ENCODE assay signal across 1 cellular context in the genomic region with DNA sequence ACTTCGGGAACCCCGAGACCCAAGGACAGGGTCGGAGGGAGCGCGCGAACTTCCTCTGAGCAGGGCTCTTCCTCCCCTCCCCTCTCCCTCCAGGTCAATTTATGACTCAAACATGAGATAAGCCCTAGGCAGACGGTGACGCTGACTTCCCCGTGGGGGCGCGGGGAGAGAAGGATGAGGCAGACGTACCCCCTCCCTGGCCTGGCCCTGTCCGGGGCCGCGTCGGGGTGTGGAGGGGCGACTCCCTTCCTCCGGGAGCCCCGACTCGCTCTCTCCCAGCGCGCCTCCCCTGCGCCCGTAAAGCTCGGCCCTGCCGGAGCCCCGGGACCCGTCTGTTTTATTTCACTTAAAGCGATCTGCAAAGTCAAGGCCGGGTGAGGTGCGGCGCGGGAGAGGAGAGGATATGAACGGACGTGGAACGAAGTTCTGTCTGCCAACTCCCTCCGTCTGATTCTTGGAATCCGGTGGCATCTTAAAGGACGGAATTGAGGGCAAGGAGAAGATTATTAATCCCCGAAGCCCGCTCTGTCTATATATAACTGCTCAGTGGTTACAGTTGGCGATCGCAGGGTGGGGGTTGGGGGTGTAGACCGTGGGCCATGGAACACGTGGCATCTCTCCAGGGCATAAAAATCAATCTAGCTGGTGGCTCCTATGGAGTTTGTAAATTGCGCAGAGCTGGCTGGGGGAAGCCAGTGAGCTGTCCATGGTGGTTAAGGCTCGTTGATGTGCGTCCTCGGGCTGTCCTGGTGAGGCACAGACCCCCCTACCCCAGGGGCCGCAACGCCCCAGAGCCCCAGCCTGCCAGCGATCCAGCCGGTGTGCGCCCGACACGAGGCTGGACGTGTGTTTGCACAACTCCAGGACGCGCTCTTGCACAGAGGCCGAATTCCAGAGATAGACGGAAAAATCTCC.
TF ChIP-seq lines count a peak whose summit lies in the region.

No MANE protein-coding gene starts in this region.

TF ChIP-seq in K562, 482 proteins besides CTCF, POLR2A, EP300 and RAD21 (continued from another document and continues in another):
- TF ChIP-seq NEUROD1 (IDR thresholded peaks at IDR 0.05; ENCODE audit: borderline replicate concordance, low read depth, low read length, partially characterized antibody) (peak; percentile 36), GABPA (tag; conservative IDR thresholded peaks at IDR 0.05; ENCODE audit: low read depth) (no peak), MCM2 (IDR thresholded peaks at IDR 0.05; ENCODE audit: low read depth) (no peak), MIER1 (IDR thresholded peaks at IDR 0.05; ENCODE audit: low read depth) (peak; percentile 86), NCOA4 (IDR thresholded peaks at IDR 0.05; ENCODE audit: partially characterized antibody) (no peak), PHTF2 (CRISPR knock-in tag; IDR thresholded peaks at IDR 0.05) (no peak), BRCA1 (IDR thresholded peaks at IDR 0.05) (no peak), BRCA1 (CRISPR knock-in tag; IDR thresholded peaks at IDR 0.05) (no peak), ZFPM2 (CRISPR knock-in tag; IDR thresholded peaks at IDR 0.05) (no peak), ZNF124 (CRISPR knock-in tag; IDR thresholded peaks at IDR 0.05) (no peak), IFI16 (CRISPR knock-in tag; IDR thresholded peaks at IDR 0.05) (no peak), CBFA2T3 (IDR thresholded peaks at IDR 0.05) (no peak), NFIX (CRISPR knock-in tag; IDR thresholded peaks at IDR 0.05; ENCODE audit: low read depth) (no peak), NR2C2 (CRISPR knock-in tag; IDR thresholded peaks at IDR 0.05) (no peak), NR2C2 (tag; IDR thresholded peaks at IDR 0.05) (peak; percentile 25; the same call in 1 of the 2 replicates), ZBTB7A (IDR thresholded peaks at IDR 0.05; ENCODE audit: borderline replicate concordance, control insufficient read depth, low read depth, low read length) (peak; percentile 55; the same call in 1 of the 2 replicates), MAZ (CRISPR knock-in tag; conservative IDR thresholded peaks at IDR 0.05 in 1 of 2, IDR thresholded peaks at IDR 0.05 in 1 of 2) (peak; percentile 69 to 74), NFYB (IDR thresholded peaks at IDR 0.05; ENCODE audit: extremely low read depth, insufficient read length) (no peak), TCF7L2 (IDR thresholded peaks at IDR 0.05; ENCODE audit: low read depth, low read length) (no peak), RNF2 (IDR thresholded peaks at IDR 0.05) (no peak), ZNF644 (tag; IDR thresholded peaks at IDR 0.05; ENCODE audit: low read depth) (no peak), POLR2H (tag; IDR thresholded peaks at IDR 0.05; ENCODE audit: low read depth) (no peak), SETDB1 (IDR thresholded peaks at IDR 0.05; ENCODE audit: low read length) (no peak), CSDE1 (IDR thresholded peaks at IDR 0.05) (no peak), CXXC5 (CRISPR knock-in tag; IDR thresholded peaks at IDR 0.05) (peak; percentile 21; the same call in 1 of the 2 replicates), BCOR (IDR thresholded peaks at IDR 0.05) (peak; percentile 7; the same call in 1 of the 2 replicates), RBM22 (IDR thresholded peaks at IDR 0.05; ENCODE audit: low read depth, low read length, poor library complexity, severe bottlenecking) (no peak), ZNF121 (CRISPR knock-in tag; conservative IDR thresholded peaks at IDR 0.05) (no peak), HMGN3 (IDR thresholded peaks at IDR 0.05; ENCODE audit: borderline replicate concordance, extremely low read depth, insufficient read length, low read depth, low read length) (peak; percentile 67), FOXA3 (CRISPR knock-in tag; conservative IDR thresholded peaks at IDR 0.05 in 1 of 2, IDR thresholded peaks at IDR 0.05 in 1 of 2) (no peak), MEIS2 (IDR thresholded peaks at IDR 0.05; ENCODE audit: partially characterized antibody) (peak; percentile 64), BRD9 (IDR thresholded peaks at IDR 0.05; ENCODE audit: low read depth, partially characterized antibody) (no peak), ZNF584 (CRISPR knock-in tag; IDR thresholded peaks at IDR 0.05; ENCODE audit: low read depth) (no peak), ZNF224 (CRISPR knock-in tag; IDR thresholded peaks at IDR 0.05) (no peak), TAL1 (IDR thresholded peaks at IDR 0.05) (no peak), SNRNP70 (optimal IDR thresholded peaks at IDR 0.05; ENCODE audit: low read depth, low read length) (no peak)
- TF ChIP-seq, protein P1, sequence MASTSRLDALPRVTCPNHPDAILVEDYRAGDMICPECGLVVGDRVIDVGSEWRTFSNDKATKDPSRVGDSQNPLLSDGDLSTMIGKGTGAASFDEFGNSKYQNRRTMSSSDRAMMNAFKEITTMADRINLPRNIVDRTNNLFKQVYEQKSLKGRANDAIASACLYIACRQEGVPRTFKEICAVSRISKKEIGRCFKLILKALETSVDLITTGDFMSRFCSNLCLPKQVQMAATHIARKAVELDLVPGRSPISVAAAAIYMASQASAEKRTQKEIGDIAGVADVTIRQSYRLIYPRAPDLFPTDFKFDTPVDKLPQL (IDR thresholded peaks at IDR 0.05; ENCODE audit: extremely low read depth, insufficient read length), result no peak
- TF ChIP-seq, protein P2, sequence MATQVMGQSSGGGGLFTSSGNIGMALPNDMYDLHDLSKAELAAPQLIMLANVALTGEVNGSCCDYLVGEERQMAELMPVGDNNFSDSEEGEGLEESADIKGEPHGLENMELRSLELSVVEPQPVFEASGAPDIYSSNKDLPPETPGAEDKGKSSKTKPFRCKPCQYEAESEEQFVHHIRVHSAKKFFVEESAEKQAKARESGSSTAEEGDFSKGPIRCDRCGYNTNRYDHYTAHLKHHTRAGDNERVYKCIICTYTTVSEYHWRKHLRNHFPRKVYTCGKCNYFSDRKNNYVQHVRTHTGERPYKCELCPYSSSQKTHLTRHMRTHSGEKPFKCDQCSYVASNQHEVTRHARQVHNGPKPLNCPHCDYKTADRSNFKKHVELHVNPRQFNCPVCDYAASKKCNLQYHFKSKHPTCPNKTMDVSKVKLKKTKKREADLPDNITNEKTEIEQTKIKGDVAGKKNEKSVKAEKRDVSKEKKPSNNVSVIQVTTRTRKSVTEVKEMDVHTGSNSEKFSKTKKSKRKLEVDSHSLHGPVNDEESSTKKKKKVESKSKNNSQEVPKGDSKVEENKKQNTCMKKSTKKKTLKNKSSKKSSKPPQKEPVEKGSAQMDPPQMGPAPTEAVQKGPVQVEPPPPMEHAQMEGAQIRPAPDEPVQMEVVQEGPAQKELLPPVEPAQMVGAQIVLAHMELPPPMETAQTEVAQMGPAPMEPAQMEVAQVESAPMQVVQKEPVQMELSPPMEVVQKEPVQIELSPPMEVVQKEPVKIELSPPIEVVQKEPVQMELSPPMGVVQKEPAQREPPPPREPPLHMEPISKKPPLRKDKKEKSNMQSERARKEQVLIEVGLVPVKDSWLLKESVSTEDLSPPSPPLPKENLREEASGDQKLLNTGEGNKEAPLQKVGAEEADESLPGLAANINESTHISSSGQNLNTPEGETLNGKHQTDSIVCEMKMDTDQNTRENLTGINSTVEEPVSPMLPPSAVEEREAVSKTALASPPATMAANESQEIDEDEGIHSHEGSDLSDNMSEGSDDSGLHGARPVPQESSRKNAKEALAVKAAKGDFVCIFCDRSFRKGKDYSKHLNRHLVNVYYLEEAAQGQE (CRISPR knock-in tag; IDR thresholded peaks at IDR 0.05; ENCODE audit: low read depth), result peak; percentile 86
- TF ChIP-seq, protein P3, sequence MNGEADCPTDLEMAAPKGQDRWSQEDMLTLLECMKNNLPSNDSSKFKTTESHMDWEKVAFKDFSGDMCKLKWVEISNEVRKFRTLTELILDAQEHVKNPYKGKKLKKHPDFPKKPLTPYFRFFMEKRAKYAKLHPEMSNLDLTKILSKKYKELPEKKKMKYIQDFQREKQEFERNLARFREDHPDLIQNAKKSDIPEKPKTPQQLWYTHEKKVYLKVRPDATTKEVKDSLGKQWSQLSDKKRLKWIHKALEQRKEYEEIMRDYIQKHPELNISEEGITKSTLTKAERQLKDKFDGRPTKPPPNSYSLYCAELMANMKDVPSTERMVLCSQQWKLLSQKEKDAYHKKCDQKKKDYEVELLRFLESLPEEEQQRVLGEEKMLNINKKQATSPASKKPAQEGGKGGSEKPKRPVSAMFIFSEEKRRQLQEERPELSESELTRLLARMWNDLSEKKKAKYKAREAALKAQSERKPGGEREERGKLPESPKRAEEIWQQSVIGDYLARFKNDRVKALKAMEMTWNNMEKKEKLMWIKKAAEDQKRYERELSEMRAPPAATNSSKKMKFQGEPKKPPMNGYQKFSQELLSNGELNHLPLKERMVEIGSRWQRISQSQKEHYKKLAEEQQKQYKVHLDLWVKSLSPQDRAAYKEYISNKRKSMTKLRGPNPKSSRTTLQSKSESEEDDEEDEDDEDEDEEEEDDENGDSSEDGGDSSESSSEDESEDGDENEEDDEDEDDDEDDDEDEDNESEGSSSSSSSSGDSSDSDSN (IDR thresholded peaks at IDR 0.05; ENCODE audit: borderline replicate concordance in 1 of 2, low read depth in 2 of 2, low read length in 2 of 2), result peak in 1 of 2 experiments; percentile 58; a peak in 1 of 4 replicates
- TF ChIP-seq, protein P4, sequence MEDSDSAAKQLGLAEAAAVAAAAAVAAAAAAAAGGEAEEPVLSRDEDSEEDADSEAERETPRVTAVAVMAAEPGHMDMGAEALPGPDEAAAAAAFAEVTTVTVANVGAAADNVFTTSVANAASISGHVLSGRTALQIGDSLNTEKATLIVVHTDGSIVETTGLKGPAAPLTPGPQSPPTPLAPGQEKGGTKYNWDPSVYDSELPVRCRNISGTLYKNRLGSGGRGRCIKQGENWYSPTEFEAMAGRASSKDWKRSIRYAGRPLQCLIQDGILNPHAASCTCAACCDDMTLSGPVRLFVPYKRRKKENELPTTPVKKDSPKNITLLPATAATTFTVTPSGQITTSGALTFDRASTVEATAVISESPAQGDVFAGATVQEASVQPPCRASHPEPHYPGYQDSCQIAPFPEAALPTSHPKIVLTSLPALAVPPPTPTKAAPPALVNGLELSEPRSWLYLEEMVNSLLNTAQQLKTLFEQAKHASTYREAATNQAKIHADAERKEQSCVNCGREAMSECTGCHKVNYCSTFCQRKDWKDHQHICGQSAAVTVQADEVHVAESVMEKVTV (CRISPR knock-in tag; IDR thresholded peaks at IDR 0.05), result no peak
- TF ChIP-seq, protein P5, sequence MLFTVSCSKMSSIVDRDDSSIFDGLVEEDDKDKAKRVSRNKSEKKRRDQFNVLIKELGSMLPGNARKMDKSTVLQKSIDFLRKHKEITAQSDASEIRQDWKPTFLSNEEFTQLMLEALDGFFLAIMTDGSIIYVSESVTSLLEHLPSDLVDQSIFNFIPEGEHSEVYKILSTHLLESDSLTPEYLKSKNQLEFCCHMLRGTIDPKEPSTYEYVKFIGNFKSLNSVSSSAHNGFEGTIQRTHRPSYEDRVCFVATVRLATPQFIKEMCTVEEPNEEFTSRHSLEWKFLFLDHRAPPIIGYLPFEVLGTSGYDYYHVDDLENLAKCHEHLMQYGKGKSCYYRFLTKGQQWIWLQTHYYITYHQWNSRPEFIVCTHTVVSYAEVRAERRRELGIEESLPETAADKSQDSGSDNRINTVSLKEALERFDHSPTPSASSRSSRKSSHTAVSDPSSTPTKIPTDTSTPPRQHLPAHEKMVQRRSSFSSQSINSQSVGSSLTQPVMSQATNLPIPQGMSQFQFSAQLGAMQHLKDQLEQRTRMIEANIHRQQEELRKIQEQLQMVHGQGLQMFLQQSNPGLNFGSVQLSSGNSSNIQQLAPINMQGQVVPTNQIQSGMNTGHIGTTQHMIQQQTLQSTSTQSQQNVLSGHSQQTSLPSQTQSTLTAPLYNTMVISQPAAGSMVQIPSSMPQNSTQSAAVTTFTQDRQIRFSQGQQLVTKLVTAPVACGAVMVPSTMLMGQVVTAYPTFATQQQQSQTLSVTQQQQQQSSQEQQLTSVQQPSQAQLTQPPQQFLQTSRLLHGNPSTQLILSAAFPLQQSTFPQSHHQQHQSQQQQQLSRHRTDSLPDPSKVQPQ (CRISPR knock-in tag; IDR thresholded peaks at IDR 0.05; ENCODE audit: borderline replicate concordance), result no peak
- TF ChIP-seq, protein P6, sequence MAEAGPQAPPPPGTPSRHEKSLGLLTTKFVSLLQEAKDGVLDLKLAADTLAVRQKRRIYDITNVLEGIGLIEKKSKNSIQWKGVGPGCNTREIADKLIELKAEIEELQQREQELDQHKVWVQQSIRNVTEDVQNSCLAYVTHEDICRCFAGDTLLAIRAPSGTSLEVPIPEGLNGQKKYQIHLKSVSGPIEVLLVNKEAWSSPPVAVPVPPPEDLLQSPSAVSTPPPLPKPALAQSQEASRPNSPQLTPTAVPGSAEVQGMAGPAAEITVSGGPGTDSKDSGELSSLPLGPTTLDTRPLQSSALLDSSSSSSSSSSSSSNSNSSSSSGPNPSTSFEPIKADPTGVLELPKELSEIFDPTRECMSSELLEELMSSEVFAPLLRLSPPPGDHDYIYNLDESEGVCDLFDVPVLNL (CRISPR knock-in tag; IDR thresholded peaks at IDR 0.05; ENCODE audit: low read depth), result no peak
- TF ChIP-seq, protein P7, sequence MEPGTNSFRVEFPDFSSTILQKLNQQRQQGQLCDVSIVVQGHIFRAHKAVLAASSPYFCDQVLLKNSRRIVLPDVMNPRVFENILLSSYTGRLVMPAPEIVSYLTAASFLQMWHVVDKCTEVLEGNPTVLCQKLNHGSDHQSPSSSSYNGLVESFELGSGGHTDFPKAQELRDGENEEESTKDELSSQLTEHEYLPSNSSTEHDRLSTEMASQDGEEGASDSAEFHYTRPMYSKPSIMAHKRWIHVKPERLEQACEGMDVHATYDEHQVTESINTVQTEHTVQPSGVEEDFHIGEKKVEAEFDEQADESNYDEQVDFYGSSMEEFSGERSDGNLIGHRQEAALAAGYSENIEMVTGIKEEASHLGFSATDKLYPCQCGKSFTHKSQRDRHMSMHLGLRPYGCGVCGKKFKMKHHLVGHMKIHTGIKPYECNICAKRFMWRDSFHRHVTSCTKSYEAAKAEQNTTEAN (CRISPR knock-in tag; IDR thresholded peaks at IDR 0.05), result no peak
- TF ChIP-seq, protein P8, sequence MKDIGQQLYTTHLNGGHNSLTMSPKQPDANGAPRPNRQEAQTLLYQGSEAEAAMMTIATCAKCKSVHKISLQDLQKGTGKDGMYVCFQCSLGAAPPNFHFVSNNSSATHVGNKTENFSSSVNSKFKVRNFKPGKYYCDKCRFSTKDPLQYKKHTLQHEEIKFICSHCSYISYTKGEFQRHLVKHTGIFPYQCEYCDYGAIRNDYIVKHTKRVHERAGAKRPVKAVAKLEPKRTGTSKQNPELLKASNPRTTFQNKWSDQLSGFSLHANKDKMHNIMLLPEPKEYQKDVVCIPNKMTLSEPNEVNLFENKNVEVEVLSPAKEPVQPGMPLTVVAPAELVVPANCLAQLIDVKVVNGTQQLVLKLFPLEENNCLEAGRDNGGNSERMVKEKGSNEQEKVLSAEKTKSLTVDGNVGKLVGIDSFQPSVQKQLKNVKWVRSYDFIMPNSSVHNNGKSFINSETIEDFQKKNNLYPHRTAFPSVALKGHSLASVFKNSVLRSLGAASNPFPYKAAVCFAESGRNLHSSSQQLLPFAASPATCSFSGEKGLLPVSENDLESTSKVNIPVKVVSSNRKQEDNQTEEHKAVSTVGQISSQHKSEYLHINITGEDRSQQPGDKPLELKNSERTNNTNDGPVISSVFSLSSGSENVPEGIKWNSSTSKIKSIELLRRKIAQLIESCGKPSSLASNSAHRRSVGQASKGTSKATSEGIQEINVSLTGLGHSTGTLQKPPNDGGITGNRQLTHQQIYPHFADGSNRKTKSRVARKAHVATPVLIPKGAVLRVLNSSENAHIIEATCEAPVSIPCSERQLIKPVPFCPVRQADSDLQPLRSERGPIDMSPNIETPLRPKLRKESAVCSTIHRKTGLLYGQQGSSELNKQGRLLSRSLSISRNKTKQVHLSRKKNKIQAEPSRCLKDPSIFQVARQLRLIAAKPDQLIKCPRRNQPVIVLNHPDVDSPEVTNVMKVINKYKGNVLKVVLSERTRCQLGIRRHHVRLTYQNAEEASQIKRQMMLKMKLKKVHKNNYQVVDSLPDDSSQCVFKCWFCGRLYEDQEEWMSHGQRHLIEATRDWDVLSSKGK (CRISPR knock-in tag; IDR thresholded peaks at IDR 0.05), result no peak
